ENCODE assay signal across 18 cellular contexts in the genomic region with DNA sequence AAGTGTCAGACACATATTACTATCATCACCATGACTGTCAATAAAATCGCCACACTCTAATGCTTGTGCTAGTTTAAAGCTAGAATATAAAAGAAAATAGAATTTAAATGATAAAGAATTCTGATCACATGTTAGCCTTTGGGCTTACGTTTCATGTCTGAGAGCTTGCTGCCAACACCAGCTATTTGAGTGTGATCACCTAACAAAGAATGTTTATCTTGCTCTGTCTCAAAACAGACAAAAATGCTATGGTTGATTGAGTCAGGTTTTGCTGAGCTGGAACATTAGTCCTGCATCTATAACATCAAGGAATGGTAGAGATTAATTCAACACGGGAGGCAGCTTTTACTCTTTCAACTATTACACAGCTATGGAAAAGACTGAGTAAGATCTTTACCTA. TPM values are rescaled to one million over a fixed set of nuclear protein-coding genes. Genes with fewer than 3 reads are reported as not detected.
A peak's percentile ranks its signal among the peaks of the same experiment; 100 is the strongest.
DNase-seq lines count a peak whose midpoint lies in the region; ATAC-seq, FAIRE-seq and TF ChIP-seq lines count a peak whose summit lies in the region.
"Had no signal": no experiment of that assay in that cellular context is flagged by ENCODE, and none has a peak within 500 bp of the region (broad histone marks: within the 10 kb centered on the region; RNA-seq: fewer than 3 reads in every experiment).

No MANE protein-coding gene starts in this region.

- H3K36me3 ChIP-seq in astrocyte (ENCODE audit: insufficient read depth, low read length): no peaks in the 10 kb centered on the region

- no peak overlapping the region for H3K4me3 ChIP-seq in A549
- H3K4me3 ChIP-seq in astrocyte (ENCODE audit: insufficient read depth, low read depth, low read length): no peak overlapping the region
- H3K4me3 ChIP-seq: GM23338 had no signal

- DNase-seq in A549 (ENCODE audit: low read depth in 1 of 2, low spot score in 1 of 2) (no peak), COR-L47 (lab: John Stamatoyannopoulos, UW) (peak; percentile 17), astrocyte (ENCODE audit: low read depth) (peak; percentile 43), GM03348 (ENCODE audit: low spot score) (no peak), germinal center (ENCODE audit: low spot score) (no peak)
- DNase-seq: Calu3; CD8-positive, alpha-beta memory T cell; DMS 273 treated with DMSO at 0.1 percent for 48 hours; EL; H7; IMR-90 had no signal

- no peaks in the 10 kb centered on the region for H3K79me2 ChIP-seq in astrocyte (ENCODE audit: insufficient read depth, low read length)

- POLR2A ChIA-PET in A549 (lab: Yijun Ruan, JAX): no interaction called here

- H4K20me1 ChIP-seq in astrocyte (ENCODE audit: insufficient read depth, low read length): no peaks in the 10 kb centered on the region

- H3K4me2 ChIP-seq in A549 (no peak overlapping the region), astrocyte (ENCODE audit: low read length) (peak overlapping the region; percentile 23)
- H3K4me2 ChIP-seq: GM23338 had no signal

- H3K4me1 Mint-ChIP-seq in astrocyte (ENCODE audit: low read depth, unreplicated experiment) (peaks cover 2% of the 10 kb centered on the region), nephron (no peaks in the 10 kb centered on the region)
- H3K4me1 Mint-ChIP-seq: CD14-positive monocyte; CD8-positive, alpha-beta memory T cell; GM23338 had no signal

- H3K36me3 Mint-ChIP-seq in astrocyte (ENCODE audit: low read depth, unreplicated experiment) (no peaks in the 10 kb centered on the region), nephron (ENCODE audit: low read depth) (no peaks in the 10 kb centered on the region)
- H3K36me3 Mint-ChIP-seq: CD14-positive monocyte; CD8-positive, alpha-beta memory T cell had no signal

- peaks cover 4% of the 10 kb centered on the region; the same call in 1 of the 3 replicates for H3K9me3 ChIP-seq in A549
- H3K9me3 ChIP-seq in astrocyte (ENCODE audit: insufficient read depth, low read depth, low read length): no peaks in the 10 kb centered on the region

- TF ChIP-seq CTCF in A549 (IDR thresholded peaks at IDR 0.05) (no peak), astrocyte (IDR thresholded peaks at IDR 0.05; ENCODE audit: insufficient read depth, low read depth, low read length) (no peak), nephron (IDR thresholded peaks at IDR 0.05; ENCODE audit: unreplicated experiment in 3 of 3) (no peak)

- peaks cover 32% of the 10 kb centered on the region for H3K27me3 Mint-ChIP-seq in astrocyte (ENCODE audit: low read depth, unreplicated experiment)
- H3K27me3 Mint-ChIP-seq in nephron (ENCODE audit: low read depth): peaks cover 19% of the 10 kb centered on the region

- TF ChIP-seq EP300 in A549 (IDR thresholded peaks at IDR 0.05): no peak

- H3K27ac Mint-ChIP-seq in astrocyte (ENCODE audit: unreplicated experiment) (no peak overlapping the region), nephron (peak overlapping the region in 2 of 3 experiments; percentile 54 to 56)
- H3K27ac Mint-ChIP-seq: CD14-positive monocyte; CD8-positive, alpha-beta memory T cell; GM23338 had no signal

- FAIRE-seq in A549 (lab: Jason Lieb, UNC) (no peak), astrocyte (lab: Jason Lieb, UNC) (no peak)
- FAIRE-seq: G401.6, GM12892 had no signal

- no peak for TF ChIP-seq POLR2A in A549 (IDR thresholded peaks at IDR 0.05; ENCODE audit: low read length)

- H3K4me1 ChIP-seq in A549 (no peaks in the 10 kb centered on the region), astrocyte (ENCODE audit: insufficient read depth, low read length) (no peaks in the 10 kb centered on the region)

- H3K4me3 Mint-ChIP-seq in astrocyte (ENCODE audit: unreplicated experiment): no peak overlapping the region
- H3K4me3 Mint-ChIP-seq in nephron: no peak overlapping the region
- H3K4me3 Mint-ChIP-seq: CD14-positive monocyte; CD8-positive, alpha-beta memory T cell; GM23338 had no signal

- H2AFZ ChIP-seq in astrocyte (ENCODE audit: low read depth, low read length): no peak overlapping the region
- H2AFZ ChIP-seq: GM23338 had no signal

- no peak overlapping the region for H3K9ac ChIP-seq in astrocyte (ENCODE audit: low read length)

- H3K27me3 ChIP-seq in astrocyte (ENCODE audit: insufficient read depth, low read length): no peaks in the 10 kb centered on the region

- TF ChIP-seq RAD21 in A549 (conservative IDR thresholded peaks at IDR 0.05 in 1 of 2, IDR thresholded peaks at IDR 0.05 in 1 of 2): no peak

- 8% methylated on average over 3 of the region's 3 CpGs for WGBS in A549 (ENCODE audit: missing lambda C conversion rate)

- H3K9me3 Mint-ChIP-seq in astrocyte (ENCODE audit: unreplicated experiment) (peaks cover 1% of the 10 kb centered on the region), nephron (no peaks in the 10 kb centered on the region)
- H3K9me3 Mint-ChIP-seq: GM23338 had no signal

- H3K27ac ChIP-seq in A549 (no peak overlapping the region), astrocyte (ENCODE audit: low read depth, low read length) (no peak overlapping the region)

- no peak for ATAC-seq in A549
- no peak for ATAC-seq in HG03108 (IDR thresholded peaks at IDR 0.05; ENCODE audit: unreplicated experiment)
- ATAC-seq: GM23338 had no signal

- CTCF ChIA-PET in A549 (lab: Yijun Ruan, JAX): interaction anchor here (0.6 to 1.6 kb wide), 3 partner anchors 37 to 356 kb away, joined by 3 to 4 read pairs (median 4); no protein-coding TSS in a partner anchor

TF ChIP-seq in A549, 52 proteins besides CTCF, POLR2A, EP300 and RAD21:
- TF ChIP-seq NFE2L2 (conservative IDR thresholded peaks at IDR 0.05; ENCODE audit: low read length) (peak; percentile 64), KDM1A (IDR thresholded peaks at IDR 0.05; ENCODE audit: low read depth) (no peak), CBX8 (IDR thresholded peaks at IDR 0.05) (no peak)

RNA-seq across cellular contexts. Expression of gene MSX2, which starts 50.7 kb away (rescaled TPM):
- polyA plus RNA-seq in A549 (2011; rRNA removed): 2.4 and 3.8 TPM in 2 replicates
- polyA plus RNA-seq in A549 (2012; cell fraction: cytosol; rRNA removed): 3.3 and 3.9 TPM in 2 replicates
- 3.3 and 3.5 TPM in 2 replicates for polyA plus RNA-seq in A549 (2012; cell fraction: nucleus; rRNA removed)
- 2.0 to 2.6 TPM (median 2.6 TPM) in 3 replicates for polyA plus RNA-seq in A549 (2017; fragmentation: RNase III; extraction: RNeasy Plus Mini Kit Qiagen cat#74134 plus additional on column Dnase treatment)
- polyA minus RNA-seq in A549 (2011; rRNA and poly(A)+ RNA removed): 3.2 and 4.2 TPM in 2 replicates
- total RNA-seq in astrocyte: 5.6 and 12.0 TPM in 2 replicates
- total RNA-seq: A673; CD8-positive, alpha-beta memory T cell had no signal
- polyA plus RNA-seq: CD8-positive, alpha-beta memory T cell had no signal

Comparison
In these comparisons a context has a peak if more than half of its experiments do, and no peak if none do; other contexts are left out.
1. DNase-seq: peak in COR-L47 (single experiment) and astrocyte (single experiment); none in A549 (0 of 2), GM03348 (single experiment) and germinal center (single experiment).